11 cellular contexts compared by ENCODE assay signal in genomic region chr5:141515141-141515540, GRCh38. TPM values are rescaled to one million over a fixed set of nuclear protein-coding genes. Genes with fewer than 3 reads are reported as not detected.
DNase-seq lines count a peak whose midpoint lies in the region; ATAC-seq and TF ChIP-seq lines count a peak whose summit lies in the region.
"Had no signal": no experiment of that assay in that cellular context is flagged by ENCODE, and none has a peak within 500 bp of the region (broad histone marks: within the 10 kb centered on the region; RNA-seq: fewer than 3 reads in every experiment).

No MANE protein-coding gene starts in this region.

- H2BK20ac ChIP-seq in IMR-90 (ENCODE audit: low read depth, low read length), result no peak overlapping the region

- peak overlapping the region; percentile 40; the same call in 1 of the 2 replicates for H2AK5ac ChIP-seq in IMR-90 (ENCODE audit: low read depth, low read length)

- H3K4ac ChIP-seq in IMR-90 (ENCODE audit: low read depth, low read length), result peak overlapping the region; percentile 96

- H3K9me3 ChIP-seq in A673 (ENCODE audit: low read depth, low read length, poor library complexity, severe bottlenecking), result no peaks in the 10 kb centered on the region
- H3K9me3 ChIP-seq in IMR-90 (ENCODE audit: control insufficient read depth, insufficient read depth, low read length), result no peaks in the 10 kb centered on the region
- H3K9me3 ChIP-seq in naive thymus-derived CD4-positive, alpha-beta T cell (ENCODE audit: control insufficient read depth in 2 of 3, low read length in 3 of 3), result no peaks in the 10 kb centered on the region
- no peaks in the 10 kb centered on the region for H3K9me3 ChIP-seq in HAP-1

- peak overlapping the region; percentile 3; the same call in 1 of the 2 replicates for H3K23ac ChIP-seq in IMR-90 (ENCODE audit: low read depth, low read length)

- H3K36me3 ChIP-seq in A673 (ENCODE audit: insufficient read depth, low read length, poor library complexity, severe bottlenecking) (peaks cover 32% of the 10 kb centered on the region), IMR-90 (ENCODE audit: control insufficient read depth, insufficient read depth, low read length) (peaks cover 21% of the 10 kb centered on the region), HAP-1 (replicated peaks) (peaks cover 40% of the 10 kb centered on the region)
- peaks cover 0 to 47% (median 18%) of the 10 kb centered on the region in 3 experiments for H3K36me3 ChIP-seq in naive thymus-derived CD4-positive, alpha-beta T cell (ENCODE audit: control insufficient read depth in 2 of 3, insufficient read depth in 3 of 3, low read length in 3 of 3)

- in situ Hi-C loops in IMR-90 (cut with MboI; ENCODE audit: low sequenced_read_pairs), result no loop called here
- in situ Hi-C loops in HAP-1 (cut with MboI; ENCODE audit: low sequenced_read_pairs), result no loop called here

- peak overlapping the region in 7 of 9 donors; percentile 36 to 83 (median 71) for H3K27ac Mint-ChIP-seq in naive thymus-derived CD4-positive, alpha-beta T cell

- no peak overlapping the region for H3K4me2 ChIP-seq in IMR-90 (ENCODE audit: low read depth, low read length)

- POLR2A ChIA-PET in A673 (lab: Charles Lee; ENCODE audit: low non-redundant PET) (interaction anchor here (0.5 kb wide), 1 partner anchor 79 kb away, joined by 4 read pairs; no protein-coding TSS in a partner anchor), IMR-90 (lab: Charles Lee; ENCODE audit: unreplicated experiment) (interaction anchor here (0.5 kb wide), 1 partner anchor 475 kb away, joined by 5 read pairs; no protein-coding TSS in a partner anchor)
- POLR2A ChIA-PET in naive thymus-derived CD4-positive, alpha-beta T cell (lab: Charles Lee), result interaction anchor here (0.5 kb wide), 1 partner anchor 53 kb away, joined by 3 read pairs; no protein-coding TSS in a partner anchor

- H3K18ac ChIP-seq in IMR-90 (ENCODE audit: low read depth, low read length), result peak overlapping the region; percentile 11; the same call in 1 of the 2 replicates

- peak overlapping the region; percentile 46; the same call in 1 of the 3 replicates for H2BK15ac ChIP-seq in IMR-90 (ENCODE audit: low read depth, low read length)

- H3K27ac ChIP-seq in A673 (ENCODE audit: low read depth, low read length, poor library complexity, severe bottlenecking) (peak overlapping the region; percentile 92), IMR-90 (ENCODE audit: insufficient read depth, low read length) (peak overlapping the region; percentile 26; the same call in 1 of the 2 replicates), cingulate gyrus (ENCODE audit: low read depth, low read length) (peak overlapping the region; percentile 92)
- H3K27ac ChIP-seq in naive thymus-derived CD4-positive, alpha-beta T cell (ENCODE audit: low read depth, low read length), result peak overlapping the region; percentile 7
- H3K27ac ChIP-seq: VCaP had no signal

- H2BK5ac ChIP-seq in IMR-90 (ENCODE audit: low read depth, low read length, poor library complexity, severe bottlenecking), result no peak overlapping the region

- peaks cover 0 to 1% (median 0%) of the 10 kb centered on the region in 11 donors for H3K9me3 Mint-ChIP-seq in naive thymus-derived CD4-positive, alpha-beta T cell

- no peak overlapping the region for H3K56ac ChIP-seq in IMR-90 (ENCODE audit: extremely low read depth, insufficient read depth, low read length)

- BruUV-seq in A673 (replicated peaks; lab: Mats Ljungman, UMichigan) (TSS peak; percentile 59), IMR-90 (replicated peaks; lab: Mats Ljungman, UMichigan) (TSS peak; percentile 86)

- H3K9ac ChIP-seq in IMR-90 (ENCODE audit: low read depth, low read length), result no peak overlapping the region

- dilution Hi-C loops in IMR-90 (cut with HindIII; ENCODE audit: low sequenced_read_pairs, unreplicated experiment), result no loop called here

- peak overlapping the region in 1 of 2 experiments; percentile 81; a peak in 1 of 4 replicates for H4K8ac ChIP-seq in IMR-90 (ENCODE audit: low read depth in 2 of 2, low read length in 2 of 2)

- H3K79me1 ChIP-seq in IMR-90 (ENCODE audit: low read depth in 1 of 2, low read length in 2 of 2), result peaks cover 12 to 64% of the 10 kb centered on the region in 2 experiments

- peak overlapping the region; percentile 92 for H3K14ac ChIP-seq in IMR-90 (replicated peaks; ENCODE audit: low read depth, low read length)

- H3K9me1 ChIP-seq in IMR-90 (ENCODE audit: insufficient read depth, low read length), result peaks cover 38% of the 10 kb centered on the region

- peak overlapping the region; percentile 25 for H2AK9ac ChIP-seq in IMR-90 (replicated peaks; ENCODE audit: low read depth, low read length, poor library complexity)

- no peaks in the 10 kb centered on the region for H4K20me1 ChIP-seq in IMR-90 (ENCODE audit: insufficient read depth, low read length)

- CTCF ChIA-PET in A673 (lab: Charles Lee) (interaction anchor here (0.5 kb wide), 1 partner anchor 45 kb away, joined by 6 read pairs; no protein-coding TSS in a partner anchor), IMR-90 (lab: Yijun Ruan, JAX) (interaction anchor here (1.6 kb wide), 1 partner anchor 40 kb away, joined by 6 read pairs; the partner anchor contains the start of gene PCDHGC3)
- CTCF ChIA-PET in naive thymus-derived CD4-positive, alpha-beta T cell (lab: Charles Lee), result interaction anchor here (1.0 to 4.7 kb wide), 3 partner anchors 8 to 43 kb away, joined by 3 to 30 read pairs (median 4); no protein-coding TSS in a partner anchor

- TF ChIP-seq RAD21 in IMR-90 (IDR thresholded peaks at IDR 0.05; ENCODE audit: low read length), result no peak

- no peak for TF ChIP-seq POLR2A in IMR-90 (IDR thresholded peaks at IDR 0.05; ENCODE audit: low read depth, low read length)

- H3K4me1 ChIP-seq in A673 (ENCODE audit: insufficient read depth, low read length, poor library complexity, severe bottlenecking) (peaks cover 53% of the 10 kb centered on the region), IMR-90 (ENCODE audit: control insufficient read depth, insufficient read depth, low read length) (peaks cover 54% of the 10 kb centered on the region), HAP-1 (no peaks in the 10 kb centered on the region; the same call in 1 of the 2 replicates)
- peaks cover 0 to 13% of the 10 kb centered on the region in 2 donors for H3K4me1 ChIP-seq in naive thymus-derived CD4-positive, alpha-beta T cell (ENCODE audit: control insufficient read depth in 2 of 2, insufficient read depth in 2 of 2, low read length in 2 of 2)

- H2BK120ac ChIP-seq in IMR-90 (ENCODE audit: low read depth, low read length), result peak overlapping the region; percentile 86; the same call in 1 of the 2 replicates

- ATAC-seq in IMR-90 (ENCODE audit: low read depth) (no peak), left colon (no peak), GM21619 (IDR thresholded peaks at IDR 0.05; ENCODE audit: unreplicated experiment) (no peak), HG03460 (IDR thresholded peaks at IDR 0.05; ENCODE audit: unreplicated experiment) (no peak)
- ATAC-seq in naive thymus-derived CD4-positive, alpha-beta T cell, result no peak

- peak overlapping the region; percentile 32; the same call in 1 of the 2 replicates for H4K91ac ChIP-seq in IMR-90 (ENCODE audit: insufficient read depth, low read depth, low read length)

- 80% methylated on average over 1 of the region's 3 CpGs; no CpG with 5 or more reads in 1 of the 2 experiments for WGBS in IMR-90 (ENCODE audit: extremely low coverage in 2 of 2, insufficient read length in 1 of 2), 2 experiments

- H3K27me3 ChIP-seq in A673 (replicated peaks; ENCODE audit: insufficient read depth, low read depth, low read length, poor library complexity) (no peaks in the 10 kb centered on the region), IMR-90 (ENCODE audit: control insufficient read depth, insufficient read depth, low read length) (no peaks in the 10 kb centered on the region), HAP-1 (ENCODE audit: low read depth) (no peaks in the 10 kb centered on the region)
- H3K27me3 ChIP-seq in naive thymus-derived CD4-positive, alpha-beta T cell (ENCODE audit: control insufficient read depth in 2 of 2, insufficient read depth in 2 of 2, low read length in 2 of 2), result no peaks in the 10 kb centered on the region

- intact Hi-C loops in A673 (cut with micrococcal nuclease; ENCODE audit: unreplicated experiment), result no loop called here
- intact Hi-C loops in IMR-90 (cut with micrococcal nuclease), result no loop called here
- intact Hi-C loops in naive thymus-derived CD4-positive, alpha-beta T cell (cut with micrococcal nuclease), result no loop called here
- intact Hi-C loops in left colon (cut with DNase I, micrococcal nuclease), result no loop called here

- no peak overlapping the region for H3K4me3 ChIP-seq in A673 (ENCODE audit: low read depth, low read length, poor library complexity, severe bottlenecking)
- H3K4me3 ChIP-seq in IMR-90 (ENCODE audit: insufficient read depth, low read depth, low read length), result no peak overlapping the region
- no peak overlapping the region for H3K4me3 ChIP-seq in naive thymus-derived CD4-positive, alpha-beta T cell (ENCODE audit: low read length)
- no peak overlapping the region for H3K4me3 ChIP-seq in HAP-1

- no peak overlapping the region for H2AFZ ChIP-seq in IMR-90 (replicated peaks; ENCODE audit: low read length, poor library complexity)

- TF ChIP-seq CTCF in A673 (conservative IDR thresholded peaks at IDR 0.05; ENCODE audit: low read depth, low read length), result no peak
- TF ChIP-seq CTCF in IMR-90 (conservative IDR thresholded peaks at IDR 0.05; ENCODE audit: low read depth, low read length), result no peak

- peaks cover 4 to 43% (median 9%) of the 10 kb centered on the region in 5 donors for H3K36me3 Mint-ChIP-seq in naive thymus-derived CD4-positive, alpha-beta T cell

- DNase-seq in A673 (ENCODE audit: low spot score) (no peak), IMR-90 (no peak), left colon (no peak), HAP-1 (ENCODE audit: low spot score in 2 of 2) (no peak)
- DNase-seq in naive thymus-derived CD4-positive, alpha-beta T cell, result no peak
- DNase-seq: NCI-H526 treated with DMSO at 0.1 percent for 48 hours; stimulated activated naive CD4-positive, alpha-beta T cell had no signal

- H3K27me3 Mint-ChIP-seq in naive thymus-derived CD4-positive, alpha-beta T cell, result no peaks in the 10 kb centered on the region

- peaks cover 21 to 32% (median 25%) of the 10 kb centered on the region in 7 donors for H3K4me1 Mint-ChIP-seq in naive thymus-derived CD4-positive, alpha-beta T cell

- H3K4me3 Mint-ChIP-seq in naive thymus-derived CD4-positive, alpha-beta T cell, result peak overlapping the region in 1 of 10 donors; percentile 77

- peak overlapping the region; percentile 36; the same call in 1 of the 2 replicates for H4K5ac ChIP-seq in IMR-90 (ENCODE audit: low read depth, low read length)

RNA-seq across cellular contexts. Expression of gene PCDHGC5, which starts 26.3 kb away (rescaled TPM):
- total RNA-seq in A673 (2021) (3.4 and 3.6 TPM in 2 replicates), IMR-90 (2012; rRNA removed) (2.5 and 2.9 TPM in 2 replicates), left colon (under 1 TPM; 0.75 to 0.76 TPM)
- polyA plus RNA-seq in IMR-90 (2012; rRNA removed), result 3.8 TPM in 2 replicates
- polyA plus RNA-seq in IMR-90 (2012; cell fraction: cytosol; rRNA removed), result 2.5 and 3.2 TPM in 2 replicates
- polyA plus RNA-seq in IMR-90 (2012; cell fraction: nucleus; rRNA removed; ENCODE audit: low replicate concordance), result 11.1 and 15.3 TPM in 2 replicates
- under 1 TPM in 1 of 5 experiments, not detected in 4; 0.13 TPM for total RNA-seq in naive thymus-derived CD4-positive, alpha-beta T cell
- polyA plus RNA-seq in naive thymus-derived CD4-positive, alpha-beta T cell, result not detected

RNA-seq across cellular contexts. Expression of gene PCDHGC4, which starts 30.3 kb away (rescaled TPM):
- total RNA-seq in A673 (2021), result 3.6 and 3.8 TPM in 2 replicates
- total RNA-seq in IMR-90 (2012; rRNA removed), result 1.1 and 1.6 TPM in 2 replicates
- polyA plus RNA-seq in IMR-90 (2012; rRNA removed), result 0.60 and 0.65 TPM in 2 replicates
- polyA plus RNA-seq in IMR-90 (2012; cell fraction: cytosol; rRNA removed), result 0.12 and 0.24 TPM in 2 replicates
- polyA plus RNA-seq in IMR-90 (2012; cell fraction: nucleus; rRNA removed; ENCODE audit: low replicate concordance), result 4.4 and 5.1 TPM in 2 replicates
- under 1 TPM in 1 of 5 experiments, not detected in 4; 0.22 TPM for total RNA-seq in naive thymus-derived CD4-positive, alpha-beta T cell
- not detected for polyA plus RNA-seq in naive thymus-derived CD4-positive, alpha-beta T cell
- under 1 TPM; 0.64 to 0.92 TPM for total RNA-seq in left colon

RNA-seq across cellular contexts. Expression of gene PCDHGC3, which starts 39.4 kb away (rescaled TPM):
- total RNA-seq in A673 (2021) (103 and 112 TPM in 2 replicates), IMR-90 (2012; rRNA removed) (21.1 and 21.9 TPM in 2 replicates), left colon (10 to 100 TPM; 15.3 to 16.0 TPM)
- 58.9 and 72.1 TPM in 2 replicates for polyA plus RNA-seq in IMR-90 (2012; rRNA removed)
- 70.3 and 79.6 TPM in 2 replicates for polyA plus RNA-seq in IMR-90 (2012; cell fraction: cytosol; rRNA removed)
- 18.5 and 26.3 TPM in 2 replicates for polyA plus RNA-seq in IMR-90 (2012; cell fraction: nucleus; rRNA removed; ENCODE audit: low replicate concordance)
- total RNA-seq in naive thymus-derived CD4-positive, alpha-beta T cell, result under 1 TPM; 0.15 to 0.76 (median 0.16) TPM
- under 1 TPM in 1 of 2 donors, not detected in 1; 0.14 TPM for polyA plus RNA-seq in naive thymus-derived CD4-positive, alpha-beta T cell

Comparison
In these comparisons a context has a peak if more than half of its experiments do, and no peak if none do; other contexts are left out.
1. H3K27ac ChIP-seq: peak in every context shown above with its lines; median percentile 92 in A673; 92 in cingulate gyrus; 26 in IMR-90; 7 in naive thymus-derived CD4-positive, alpha-beta T cell.
2. RNA of gene PCDHGC3, which starts 39.4 kb away (total RNA-seq): 103 to 112 TPM in A673, 21.1 to 21.9 TPM in IMR-90 and 15.3 to 16.0 TPM in left colon; 0.15 to 0.76 TPM in naive thymus-derived CD4-positive, alpha-beta T cell; every median in the first group is over 4 times any median in the second.